In the genomic region with DNA sequence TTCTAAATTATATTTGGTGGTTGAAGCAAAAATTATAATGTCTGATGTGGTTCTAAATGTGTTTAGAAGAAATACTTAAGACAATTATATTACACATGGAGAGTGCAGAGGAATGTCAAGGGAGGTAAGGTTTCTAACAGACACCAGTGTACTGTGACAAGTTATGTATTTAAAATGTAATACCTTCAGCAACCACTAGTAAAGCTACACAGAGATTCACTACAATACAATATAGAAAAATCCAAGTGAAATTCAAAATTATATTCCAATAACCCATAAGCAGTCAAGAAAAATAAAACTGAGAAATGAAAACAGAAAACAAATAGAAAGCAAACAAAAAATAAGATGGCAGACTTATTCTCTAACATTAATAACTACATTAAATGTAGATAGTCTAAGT, we compare ENCODE assay signal across 1 cellular context.
TF ChIP-seq lines count a peak whose summit lies in the region.

No MANE protein-coding gene starts in this region.

TF ChIP-seq in WTC11, 78 proteins besides CTCF, POLR2A, EP300 and RAD21 (continued from another document):
- TF ChIP-seq, protein P1, sequence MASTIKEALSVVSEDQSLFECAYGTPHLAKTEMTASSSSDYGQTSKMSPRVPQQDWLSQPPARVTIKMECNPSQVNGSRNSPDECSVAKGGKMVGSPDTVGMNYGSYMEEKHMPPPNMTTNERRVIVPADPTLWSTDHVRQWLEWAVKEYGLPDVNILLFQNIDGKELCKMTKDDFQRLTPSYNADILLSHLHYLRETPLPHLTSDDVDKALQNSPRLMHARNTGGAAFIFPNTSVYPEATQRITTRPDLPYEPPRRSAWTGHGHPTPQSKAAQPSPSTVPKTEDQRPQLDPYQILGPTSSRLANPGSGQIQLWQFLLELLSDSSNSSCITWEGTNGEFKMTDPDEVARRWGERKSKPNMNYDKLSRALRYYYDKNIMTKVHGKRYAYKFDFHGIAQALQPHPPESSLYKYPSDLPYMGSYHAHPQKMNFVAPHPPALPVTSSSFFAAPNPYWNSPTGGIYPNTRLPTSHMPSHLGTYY (CRISPR knock-in tag; IDR thresholded peaks at IDR 0.05): no peak
- TF ChIP-seq ESRRA (CRISPR knock-in tag; IDR thresholded peaks at IDR 0.05; ENCODE audit: borderline replicate concordance) (no peak), TEAD1 (CRISPR knock-in tag; IDR thresholded peaks at IDR 0.05) (no peak)
- TF ChIP-seq, protein P2, sequence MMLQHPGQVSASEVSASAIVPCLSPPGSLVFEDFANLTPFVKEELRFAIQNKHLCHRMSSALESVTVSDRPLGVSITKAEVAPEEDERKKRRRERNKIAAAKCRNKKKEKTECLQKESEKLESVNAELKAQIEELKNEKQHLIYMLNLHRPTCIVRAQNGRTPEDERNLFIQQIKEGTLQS (CRISPR knock-in tag; conservative IDR thresholded peaks at IDR 0.05): no peak
